ENCODE assay signal across 21 cellular contexts in the genomic region with DNA sequence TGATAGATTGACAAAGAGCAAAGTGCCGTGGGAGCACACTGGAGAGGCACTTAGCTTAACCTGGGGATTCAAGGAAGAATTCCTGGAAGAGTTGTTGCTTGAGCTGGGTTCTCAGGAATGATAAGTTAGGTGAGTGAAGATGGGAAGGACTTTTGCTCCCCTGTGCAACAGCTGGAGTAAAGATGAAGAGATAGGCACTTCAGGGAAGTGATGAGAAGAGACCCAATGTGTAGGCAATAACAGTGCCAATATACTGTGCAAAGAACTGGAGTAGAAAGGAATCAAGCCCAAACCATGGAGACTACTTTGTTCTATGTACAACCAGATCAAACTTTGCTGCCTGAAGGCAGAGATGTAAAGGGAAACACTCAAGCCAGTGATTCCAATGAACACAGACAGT.
DNase-seq lines count a peak whose midpoint lies in the region; ATAC-seq, FAIRE-seq and TF ChIP-seq lines count a peak whose summit lies in the region.
"Had no signal": no experiment of that assay in that cellular context is flagged by ENCODE, and none has a peak within 500 bp of the region (broad histone marks: within the 10 kb centered on the region; RNA-seq: fewer than 3 reads in every experiment).

No MANE protein-coding gene starts in this region.

- peak overlapping the region; percentile 75 for H3K4me2 ChIP-seq in K562 (ENCODE audit: insufficient read depth, low read length)
- H3K4me2 ChIP-seq: A549; BLaER1 treated with 17β-estradiol and CSF1 and Interleukin-3, amounts not matched to agents 10 nM and 100 nM had no signal

- CTCF ChIA-PET in WTC11 (lab: Charles Lee) (interaction anchor here (1.0 kb wide), 1 partner anchor 38 kb away, joined by 3 read pairs; no protein-coding TSS in a partner anchor), K562 (lab: Yijun Ruan, JAX; ENCODE audit: low intra/inter-chr PET ratio) (no interaction called here)

- H3K27ac ChIP-seq in K562 (ENCODE audit: extremely low read depth, low read depth, low read length): peak overlapping the region; percentile 48; the same call in 2 of the 3 replicates
- H3K27ac ChIP-seq: 22Rv1; A549; BLaER1 treated with 17β-estradiol and CSF1 and Interleukin-3, amounts not matched to agents 10 nM and 100 nM; C4-2B had no signal

- H3K79me2 ChIP-seq in K562 (ENCODE audit: control insufficient read depth, insufficient read depth, low read length): peaks cover 92% of the 10 kb centered on the region

- H3K4me1 Mint-ChIP-seq in WTC11 (no peaks in the 10 kb centered on the region), neural crest cell (peaks cover 4% of the 10 kb centered on the region)
- H3K4me1 Mint-ChIP-seq in naive thymus-derived CD8-positive, alpha-beta T cell: no peaks in the 10 kb centered on the region
- H3K4me1 Mint-ChIP-seq: B cell had no signal

- H3K9me3 Mint-ChIP-seq in WTC11 (no peaks in the 10 kb centered on the region), neural crest cell (no peaks in the 10 kb centered on the region)
- no peaks in the 10 kb centered on the region for H3K9me3 Mint-ChIP-seq in naive thymus-derived CD8-positive, alpha-beta T cell
- H3K9me3 Mint-ChIP-seq: CD4-positive, alpha-beta T cell; CD8-positive, alpha-beta T cell had no signal

- in situ Hi-C loops in K562 (cut with MboI): no loop called here

- no peaks in the 10 kb centered on the region for H4K20me1 ChIP-seq in K562 (replicated peaks; ENCODE audit: control insufficient read depth, insufficient read depth, low read length)
- H4K20me1 ChIP-seq: BLaER1 treated with 17β-estradiol and CSF1 and Interleukin-3, amounts not matched to agents 10 nM and 100 nM had no signal

- no peaks in the 10 kb centered on the region for H3K9me1 ChIP-seq in K562 (ENCODE audit: control insufficient read depth, insufficient read depth, low read length)

- BruUV-seq in K562 (replicated peaks; lab: Mats Ljungman, UMichigan): no TSS peak

- no peak for DNase-seq in WTC11 (ENCODE audit: low spot score)
- no peak for DNase-seq in K562 (ENCODE audit: extremely low read depth in 1 of 4, low spot score in 3 of 4)
- no peak for DNase-seq in neural crest cell (ENCODE audit: low read depth, low spot score)
- DNase-seq in naive thymus-derived CD8-positive, alpha-beta T cell: no peak
- no peak for DNase-seq in NOMO-1 treated with dmso at 0.1 percent for 144 hours (lab: John Stamatoyannopoulos, UW; ENCODE audit: unreplicated experiment)
- DNase-seq: AML-193; Caco-2; Calu3; CD4-positive, alpha-beta T cell; CD8-positive, alpha-beta T cell; DMS79 treated with DMSO at 0.1 percent for 48 hours; GF-D8 had no signal

- peaks cover 78% of the 10 kb centered on the region for H3K36me3 ChIP-seq in K562 (ENCODE audit: control insufficient read depth, insufficient read depth, low read length)
- H3K36me3 ChIP-seq: BLaER1 treated with 17β-estradiol and CSF1 and Interleukin-3, amounts not matched to agents 10 nM and 100 nM had no signal

- 0 out of 2 replicates have a peak overlapping the region, but pooled peaks have one; percentile 11 for H2AFZ ChIP-seq in K562 (ENCODE audit: low read depth, low read length)

- intact Hi-C loops in K562 (cut with micrococcal nuclease): no loop called here

- peak overlapping the region; percentile 0; the same call in 1 of the 2 replicates for H3K27ac Mint-ChIP-seq in WTC11
- peak overlapping the region; percentile 1 for H3K27ac Mint-ChIP-seq in neural crest cell (ENCODE audit: unreplicated experiment)
- no peak overlapping the region for H3K27ac Mint-ChIP-seq in naive thymus-derived CD8-positive, alpha-beta T cell
- H3K27ac Mint-ChIP-seq: B cell; CD4-positive, alpha-beta T cell; CD8-positive, alpha-beta T cell had no signal

- POLR2A ChIA-PET in WTC11 (lab: Charles Lee): interaction anchor here (0.6 kb wide), 1 partner anchor 730 kb away, joined by 7 read pairs; no protein-coding TSS in a partner anchor
- POLR2A ChIA-PET in K562 (lab: Yijun Ruan, JAX): interaction anchor here (2.8 kb wide), 1 partner anchor 9 kb away, joined by 12 read pairs; no protein-coding TSS in a partner anchor
- POLR2A ChIA-PET in naive thymus-derived CD8-positive, alpha-beta T cell (lab: Charles Lee): no interaction called here

- FAIRE-seq in K562 (lab: Jason Lieb, UNC): no peak
- FAIRE-seq: A549, D721Med, G401.6, GM12892, GM18507 had no signal

- no peak overlapping the region for H3K4me3 Mint-ChIP-seq in WTC11
- no peak overlapping the region for H3K4me3 Mint-ChIP-seq in neural crest cell
- H3K4me3 Mint-ChIP-seq in naive thymus-derived CD8-positive, alpha-beta T cell: no peak overlapping the region
- H3K4me3 Mint-ChIP-seq: B cell; CD4-positive, alpha-beta T cell; CD8-positive, alpha-beta T cell had no signal

- TF ChIP-seq EP300 in K562 (IDR thresholded peaks at IDR 0.05; ENCODE audit: low read length): no peak

- TF ChIP-seq CTCF in WTC11 (IDR thresholded peaks at IDR 0.05): no peak
- no peak for TF ChIP-seq CTCF in K562 (IDR thresholded peaks at IDR 0.05 in 2 of 3, conservative IDR thresholded peaks at IDR 0.05 in 1 of 3; ENCODE audit: insufficient read depth in 2 of 3, low read depth in 1 of 3, low read length in 3 of 3)
- TF ChIP-seq CTCF in neural crest cell (conservative IDR thresholded peaks at IDR 0.05): no peak

- H3K27me3 ChIP-seq in K562 (ENCODE audit: control insufficient read depth in 2 of 2, insufficient read depth in 2 of 2, low read length in 2 of 2): no peaks in the 10 kb centered on the region
- H3K27me3 ChIP-seq: BLaER1 treated with 17β-estradiol and CSF1 and Interleukin-3, amounts not matched to agents 10 nM and 100 nM had no signal

- H3K4me3 ChIP-seq in K562: 0 out of 2 replicates have a peak overlapping the region, but pooled peaks have one; percentile 5
- H3K4me3 ChIP-seq: A549; BLaER1 treated with 17β-estradiol and CSF1 and Interleukin-3, amounts not matched to agents 10 nM and 100 nM had no signal

- TF ChIP-seq POLR2A in K562 (conservative IDR thresholded peaks at IDR 0.05): no peak

- WGBS in K562 (ENCODE audit: insufficient coverage, low coverage, missing lambda C conversion rate): 13% methylated on average over 1 of the region's 1 CpG

- peak overlapping the region in 1 of 2 experiments; percentile 42; a peak in 1 of 4 replicates for H3K9ac ChIP-seq in K562 (ENCODE audit: insufficient read depth in 1 of 2, low read depth in 2 of 2, low read length in 2 of 2)
- H3K9ac ChIP-seq: BLaER1 treated with 17β-estradiol and CSF1 and Interleukin-3, amounts not matched to agents 10 nM and 100 nM had no signal

- peaks cover 6 to 39% of the 10 kb centered on the region in 2 experiments for H3K4me1 ChIP-seq in K562 (replicated peaks in 1 of 2; ENCODE audit: control insufficient read depth in 2 of 2, insufficient read depth in 2 of 2, low read length in 2 of 2)
- H3K4me1 ChIP-seq: A549, Caco-2 had no signal

- ATAC-seq in WTC11: no peak
- ATAC-seq in K562: peak; percentile 41
- ATAC-seq in naive thymus-derived CD8-positive, alpha-beta T cell: no peak
- ATAC-seq: A549; CD8-positive, alpha-beta T cell had no signal

- no peaks in the 10 kb centered on the region for H3K9me3 ChIP-seq in K562 (replicated peaks; ENCODE audit: control insufficient read depth, insufficient read depth, low read depth, low read length)
- H3K9me3 ChIP-seq: A549; BLaER1 treated with 17β-estradiol and CSF1 and Interleukin-3, amounts not matched to agents 10 nM and 100 nM; Caco-2 had no signal

- no peak for TF ChIP-seq RAD21 in K562 (CRISPR knock-in tag; conservative IDR thresholded peaks at IDR 0.05 in 1 of 2, IDR thresholded peaks at IDR 0.05 in 1 of 2)

- H3K27me3 Mint-ChIP-seq in WTC11 (ENCODE audit: low read depth) (no peaks in the 10 kb centered on the region), neural crest cell (ENCODE audit: low read depth) (no peaks in the 10 kb centered on the region)
- H3K27me3 Mint-ChIP-seq in naive thymus-derived CD8-positive, alpha-beta T cell: peaks cover 0 to 12% (median 5%) of the 10 kb centered on the region in 5 donors
- H3K27me3 Mint-ChIP-seq: CD4-positive, alpha-beta T cell had no signal

- peaks cover 38% of the 10 kb centered on the region for H3K36me3 Mint-ChIP-seq in WTC11
- peaks cover 20% of the 10 kb centered on the region for H3K36me3 Mint-ChIP-seq in neural crest cell (ENCODE audit: low read depth)
- no peaks in the 10 kb centered on the region for H3K36me3 Mint-ChIP-seq in naive thymus-derived CD8-positive, alpha-beta T cell
- H3K36me3 Mint-ChIP-seq: CD8-positive, alpha-beta T cell had no signal

TF ChIP-seq in WTC11, 78 proteins besides CTCF, POLR2A, EP300 and RAD21 (continues in another document):
- no peak for TF ChIP-seq NR2C2 (CRISPR knock-in tag; IDR thresholded peaks at IDR 0.05)
- no peak for TF ChIP-seq RORB (CRISPR knock-in tag; IDR thresholded peaks at IDR 0.05)
- TF ChIP-seq, protein P1, sequence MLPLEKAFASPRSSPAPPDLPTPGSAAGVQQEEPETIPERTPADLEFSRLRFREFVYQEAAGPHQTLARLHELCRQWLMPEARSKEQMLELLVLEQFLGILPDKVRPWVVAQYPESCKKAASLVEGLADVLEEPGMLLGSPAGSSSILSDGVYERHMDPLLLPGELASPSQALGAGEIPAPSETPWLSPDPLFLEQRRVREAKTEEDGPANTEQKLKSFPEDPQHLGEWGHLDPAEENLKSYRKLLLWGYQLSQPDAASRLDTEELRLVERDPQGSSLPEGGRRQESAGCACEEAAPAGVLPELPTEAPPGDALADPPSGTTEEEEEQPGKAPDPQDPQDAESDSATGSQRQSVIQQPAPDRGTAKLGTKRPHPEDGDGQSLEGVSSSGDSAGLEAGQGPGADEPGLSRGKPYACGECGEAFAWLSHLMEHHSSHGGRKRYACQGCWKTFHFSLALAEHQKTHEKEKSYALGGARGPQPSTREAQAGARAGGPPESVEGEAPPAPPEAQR (CRISPR knock-in tag; IDR thresholded peaks at IDR 0.05): no peak
- TF ChIP-seq GABPB1 (CRISPR knock-in tag; IDR thresholded peaks at IDR 0.05): no peak
- TF ChIP-seq PRRX2 (CRISPR knock-in tag; IDR thresholded peaks at IDR 0.05): no peak

TF ChIP-seq in K562, 482 proteins besides CTCF, POLR2A, EP300 and RAD21 (continues in another document):
- TF ChIP-seq ZBTB7A (IDR thresholded peaks at IDR 0.05; ENCODE audit: borderline replicate concordance, control insufficient read depth, low read depth, low read length) (no peak), CXXC5 (CRISPR knock-in tag; IDR thresholded peaks at IDR 0.05) (peak; percentile 22), PHTF2 (CRISPR knock-in tag; IDR thresholded peaks at IDR 0.05) (no peak), DPF2 (IDR thresholded peaks at IDR 0.05) (0 out of 2 replicates have a peak, but pooled peaks have one; percentile 29)

Comparison
In these comparisons a context has a peak if more than half of its experiments do, and no peak if none do; other contexts are left out.
1. H3K27ac Mint-ChIP-seq: peak in WTC11 (single experiment) and neural crest cell (single experiment); none in naive thymus-derived CD8-positive, alpha-beta T cell (0 of 10).